In the genomic region with DNA sequence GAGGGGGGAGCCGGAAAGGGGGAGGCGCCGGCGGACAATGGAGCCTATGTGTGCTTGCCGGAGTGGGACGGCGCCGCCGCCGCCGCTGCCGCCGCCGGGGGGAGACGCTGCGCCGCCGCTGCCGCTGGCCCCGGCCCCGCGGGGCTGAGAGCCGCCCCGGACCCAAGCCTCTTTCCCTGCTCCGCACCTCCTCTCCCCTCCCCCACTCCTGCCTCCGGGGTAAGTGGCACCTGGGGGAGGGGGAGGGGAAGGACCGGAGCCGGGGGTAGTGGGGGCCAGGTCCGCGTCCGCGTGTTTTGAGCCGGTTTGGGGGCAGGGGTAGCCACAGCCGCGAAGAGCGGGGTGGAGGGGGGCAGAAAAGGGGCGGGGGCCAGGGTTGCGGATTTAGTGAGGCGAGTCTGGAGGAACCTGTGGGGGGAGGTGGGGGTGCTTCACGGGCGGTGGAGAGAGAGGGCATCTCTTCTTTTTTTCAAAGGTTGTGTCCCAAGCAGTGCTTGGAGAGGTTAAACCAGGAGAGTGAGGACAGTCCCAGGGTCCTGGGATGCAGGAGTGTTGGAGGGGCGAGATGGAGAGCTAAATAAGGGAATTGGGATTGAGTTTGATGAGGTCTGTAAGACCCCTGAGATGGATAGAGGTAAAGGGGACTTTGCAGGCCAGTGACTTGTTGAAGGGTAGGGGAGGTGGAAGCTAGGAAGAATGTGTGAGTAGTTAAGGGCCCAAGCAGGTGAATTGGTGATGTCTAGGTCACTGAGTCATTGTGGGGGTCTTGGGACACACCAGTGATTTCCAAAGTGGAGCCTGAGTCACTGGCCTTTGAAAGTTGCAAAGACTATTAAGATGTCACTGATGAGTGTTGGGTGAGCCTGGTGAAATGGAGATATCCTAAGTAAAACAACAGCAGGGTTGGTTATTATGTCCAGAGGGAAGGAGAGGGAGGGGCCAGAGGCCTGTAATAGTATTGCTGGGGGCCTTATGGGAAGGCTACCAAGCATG, we compare ENCODE assay signal across 8 cellular contexts. TPM values are rescaled to one million over a fixed set of nuclear protein-coding genes. Genes with fewer than 3 reads are reported as not detected.
DNase-seq lines count a peak whose midpoint lies in the region; ATAC-seq, FAIRE-seq and TF ChIP-seq lines count a peak whose summit lies in the region.

No MANE protein-coding gene starts in this region.

- H3K4me1 ChIP-seq in mammary epithelial cell (ENCODE audit: insufficient read depth, low read length) (peaks cover 16% of the 10 kb centered on the region), transverse colon (peaks cover 7 to 13% (median 10%) of the 10 kb centered on the region in 4 donors)

- H3K9ac ChIP-seq in mammary epithelial cell (ENCODE audit: insufficient read depth, low read length), result peak overlapping the region; percentile 3

- intact Hi-C loops in mammary epithelial cell (cut with micrococcal nuclease), result loop anchor here (1.0 kb wide), 1 partner anchor 55 kb away; no protein-coding TSS in a partner anchor
- intact Hi-C loops in transverse colon (cut with DNase I; ENCODE audit: low total_unique reads), result loop anchor here (10.0 kb wide), 1 partner anchor 56 kb away; the partner anchor contains the start of gene BCL9

- H3K9me3 ChIP-seq in mammary epithelial cell (replicated peaks; ENCODE audit: insufficient read depth, low read length) (no peaks in the 10 kb centered on the region), transverse colon (no peaks in the 10 kb centered on the region)

- POLR2A ChIA-PET in AG04449 (lab: Yijun Ruan, JAX), result interaction anchor here (1.2 kb wide), 1 partner anchor 59 kb away, joined by 7 read pairs; the partner anchor contains the start of gene BCL9

- TF ChIP-seq CTCF in AG04449 (IDR thresholded peaks at IDR 0.05; ENCODE audit: insufficient read depth, low read length, missing control alignments) (no peak), mammary epithelial cell (conservative IDR thresholded peaks at IDR 0.05 in 1 of 2, IDR thresholded peaks at IDR 0.05 in 1 of 2; ENCODE audit: extremely low read depth in 1 of 2, insufficient read depth in 1 of 2, low read depth in 1 of 2, low read length in 2 of 2) (no peak), transverse colon (IDR thresholded peaks at IDR 0.05) (peak in 1 of 5 experiments; percentile 4)

- ATAC-seq in HG03159 (IDR thresholded peaks at IDR 0.05; ENCODE audit: unreplicated experiment) (no peak), GM19452 (IDR thresholded peaks at IDR 0.05; ENCODE audit: unreplicated experiment) (no peak)

- in situ Hi-C loops in mammary epithelial cell (cut with MboI; ENCODE audit: low sequenced_read_pairs in 2 of 2) (no loop called here), transverse colon (cut with MboI; ENCODE audit: low pct_ligation_motif_present in 1 of 4, low pct_unique_long_range_greater_than_20kb in 1 of 4, low sequenced_read_pairs in 3 of 4) (no loop called here)

- peak overlapping the region; percentile 88 for H2AFZ ChIP-seq in mammary epithelial cell (ENCODE audit: low read depth, low read length)

- H3K4me3 ChIP-seq in AG04449 (ENCODE audit: low read depth, low read length) (peak overlapping the region; percentile 69), mammary epithelial cell (replicated peaks in 1 of 3; ENCODE audit: insufficient read depth in 1 of 3, low read depth in 2 of 3, low read length in 3 of 3) (peak overlapping the region; percentile 62 to 91 (median 76)), transverse colon (peak overlapping the region; percentile 36 to 65 (median 60))

- no peak for TF ChIP-seq EP300 in transverse colon (IDR thresholded peaks at IDR 0.05; ENCODE audit: low read depth)

- H3K27me3 ChIP-seq in mammary epithelial cell (ENCODE audit: insufficient read depth, low read length), result peaks cover 4% of the 10 kb centered on the region
- H3K27me3 ChIP-seq in transverse colon, result no peaks in the 10 kb centered on the region

- peak overlapping the region; percentile 84 for H3K4me2 ChIP-seq in mammary epithelial cell (ENCODE audit: insufficient read depth, low read depth, low read length)

- peak; percentile 28 for FAIRE-seq in GM12891 (lab: Jason Lieb, UNC)

- TF ChIP-seq POLR2A in GM12891 (IDR thresholded peaks at IDR 0.05; ENCODE audit: low read depth, low read length), result no peak
- TF ChIP-seq POLR2A in transverse colon (IDR thresholded peaks at IDR 0.05), result no peak

- H3K79me2 ChIP-seq in mammary epithelial cell (ENCODE audit: insufficient read depth, low read length), result peaks cover 6% of the 10 kb centered on the region

- no peak overlapping the region for H3K27ac ChIP-seq in mammary epithelial cell (ENCODE audit: insufficient read depth, low read depth, low read length)
- peak overlapping the region; percentile 86 to 92 (median 90) for H3K27ac ChIP-seq in transverse colon

- H3K36me3 ChIP-seq in mammary epithelial cell (ENCODE audit: insufficient read depth, low read length) (no peaks in the 10 kb centered on the region), transverse colon (no peaks in the 10 kb centered on the region)

- 20% methylated on average over 1 of the region's 42 CpGs for WGBS in mammary epithelial cell (ENCODE audit: low coverage, missing lambda C conversion rate)
- 1% methylated on average over 24 of the region's 42 CpGs; no CpG with 5 or more reads in 1 of the 2 donors for WGBS in transverse colon (ENCODE audit: low coverage in 1 of 2), 2 donors

- CTCF ChIA-PET in AG04449 (lab: Yijun Ruan, JAX) (interaction anchor here (1.0 to 2.0 kb wide), 2 partner anchors 10 to 41 kb away, joined by 3 to 6 read pairs; no protein-coding TSS in a partner anchor), mammary epithelial cell (lab: Charles Lee; ENCODE audit: low non-redundant PET) (no interaction called here)

- H4K20me1 ChIP-seq in mammary epithelial cell (ENCODE audit: insufficient read depth, low read length), result no peaks in the 10 kb centered on the region

- DNase-seq in AG04449 (ENCODE audit: low read depth, low spot score), result no peak
- DNase-seq in GM12891 (ENCODE audit: insufficient read length, low spot score), result no peak
- peak; percentile 40 for DNase-seq in NCI-H82 treated with DMSO at 0.1 percent for 48 hours (lab: John Stamatoyannopoulos, UW; ENCODE audit: unreplicated experiment)
- peak; percentile 38 for DNase-seq in mammary epithelial cell
- DNase-seq in medulla oblongata (ENCODE audit: extremely low spot score), result peak; percentile 26
- no peak for DNase-seq in transverse colon

- BruUV-seq in mammary epithelial cell (replicated peaks; lab: Mats Ljungman, UMichigan), result no TSS peak

- dilution Hi-C loops in mammary epithelial cell (cut with HindIII; ENCODE audit: low sequenced_read_pairs), result no loop called here

TF ChIP-seq in GM12891, 5 proteins besides CTCF, POLR2A, EP300 and RAD21:
- TF ChIP-seq POLR2AphosphoS5 (IDR thresholded peaks at IDR 0.05; ENCODE audit: low read depth, low read length) (no peak), POU2F2 (IDR thresholded peaks at IDR 0.05; ENCODE audit: low read depth, low read length) (no peak), SPI1 (IDR thresholded peaks at IDR 0.05; ENCODE audit: low read depth, low read length) (no peak), TAF1 (IDR thresholded peaks at IDR 0.05; ENCODE audit: low read depth, low read length) (no peak), PAX5 (IDR thresholded peaks at IDR 0.05; ENCODE audit: insufficient read depth, low read length, severe bottlenecking) (no peak)

RNA-seq across cellular contexts. Expression of gene BCL9, which starts 59.1 kb away (rescaled TPM):
- 7.4 TPM for polyA plus RNA-seq in GM12891 (2012; ENCODE audit: low read depth, missing spikeins)
- total RNA-seq in mammary epithelial cell, result 10 to 100 TPM in 1 of 2 donors, 1 to 10 TPM in 1; 4.3 to 13.7 TPM
- polyA plus RNA-seq in mammary epithelial cell, result 4.1 TPM
- polyA minus RNA-seq in mammary epithelial cell, result 4.1 TPM
- total RNA-seq in transverse colon, result 10 to 100 TPM in 2 of 4 donors, 1 to 10 TPM in 2; 3.4 to 17.1 (median 9.0) TPM

Comparison
In these comparisons a context has a peak if more than half of its experiments do, and no peak if none do; other contexts are left out.
1. DNase-seq: peak in NCI-H82 treated with DMSO at 0.1 percent for 48 hours (single experiment), mammary epithelial cell (single experiment) and medulla oblongata (single experiment); none in AG04449 (single experiment), GM12891 (single experiment) and transverse colon (single experiment).
2. Peak in every context shown above with its lines, with median percentiles within 50 percentile points of each other: H3K4me3 ChIP-seq.